Comparison of ENCODE assay signal across 8 cellular contexts in genomic region chr16:3046506-3047386, GRCh38. TPM values are rescaled to one million over a fixed set of nuclear protein-coding genes. Genes with fewer than 3 reads are reported as not detected.
DNase-seq lines count a peak whose midpoint lies in the region; ATAC-seq and TF ChIP-seq lines count a peak whose summit lies in the region.

TSS of gene MMP25 (plus strand) at chr16:3046561. CDS start at chr16:3046918, 357 bp downstream.

- H3K4me1 ChIP-seq in prostate gland (replicated peaks) = peaks cover 10% of the 10 kb centered on the region

- peaks cover 23% of the 10 kb centered on the region for H3K27me3 Mint-ChIP-seq in T-helper 1 cell treated with Interleukin-12 subunit alpha and Interleukin-12 subunit beta and Interleukin-4 antibody, amounts not matched to agents 30 μg/mL and 1 μg/mL, for 36 hours (ENCODE audit: low read depth)

- H3K4me1 Mint-ChIP-seq in T-helper 1 cell treated with Interleukin-12 subunit alpha and Interleukin-12 subunit beta and Interleukin-4 antibody, amounts not matched to agents 30 μg/mL and 1 μg/mL, for 36 hours (ENCODE audit: low read depth) = peaks cover 43% of the 10 kb centered on the region

- no peak for TF ChIP-seq POLR2A in prostate gland (IDR thresholded peaks at IDR 0.05)

- CTCF ChIA-PET in GM10248 (lab: Yijun Ruan, JAX) = interaction anchor here (1.6 to 8.9 kb wide), 7 partner anchors 12 to 103 kb away, joined by 4 to 140 read pairs (median 11); no protein-coding TSS in a partner anchor

- POLR2A ChIA-PET in GM10248 (lab: Yijun Ruan, JAX) = no interaction called here

- peak within 1 kb of the TSS; percentile 83 for H3K4me3 Mint-ChIP-seq in T-helper 1 cell treated with Interleukin-12 subunit alpha and Interleukin-12 subunit beta and Interleukin-4 antibody, amounts not matched to agents 30 μg/mL and 1 μg/mL, for 36 hours

- DNase-seq in GM10248 (ENCODE audit: extremely low spot score) = peak; percentile 45
- no peak for DNase-seq in foreskin fibroblast
- DNase-seq in prostate gland (ENCODE audit: low spot score) = no peak
- no peak for DNase-seq in HPDE6-E6E7 (ENCODE audit: extremely low spot score)
- DNase-seq in NCI-H1436 (lab: John Stamatoyannopoulos, UW) = no peak

- H3K36me3 Mint-ChIP-seq in T-helper 1 cell treated with Interleukin-12 subunit alpha and Interleukin-12 subunit beta and Interleukin-4 antibody, amounts not matched to agents 30 μg/mL and 1 μg/mL, for 36 hours (ENCODE audit: low read depth) = peaks cover 28% of the 10 kb centered on the region

- H3K4me3 ChIP-seq in foreskin fibroblast (ENCODE audit: low read depth in 1 of 2, low read length in 2 of 2) = peak within 1 kb of the TSS; percentile 39 to 48
- H3K4me3 ChIP-seq in prostate gland = peak within 1 kb of the TSS; percentile 25 to 43

- H3K27me3 ChIP-seq in prostate gland (replicated peaks; ENCODE audit: insufficient read depth) = peaks cover 2% of the 10 kb centered on the region

- H3K27ac ChIP-seq in prostate gland = peak within 1 kb of the TSS in 1 of 2 donors; percentile 16

- H3K27ac Mint-ChIP-seq in T-helper 1 cell treated with Interleukin-12 subunit alpha and Interleukin-12 subunit beta and Interleukin-4 antibody, amounts not matched to agents 30 μg/mL and 1 μg/mL, for 36 hours = peak within 1 kb of the TSS; percentile 87

- no peak for ATAC-seq in GM21528 (IDR thresholded peaks at IDR 0.05; ENCODE audit: low FRiP score, unreplicated experiment)
- ATAC-seq in GM19455 (IDR thresholded peaks at IDR 0.05; ENCODE audit: unreplicated experiment) = no peak

- no peaks in the 10 kb centered on the region for H3K9me3 Mint-ChIP-seq in T-helper 1 cell treated with Interleukin-12 subunit alpha and Interleukin-12 subunit beta and Interleukin-4 antibody, amounts not matched to agents 30 μg/mL and 1 μg/mL, for 36 hours

- WGBS in prostate gland = 3% methylated on average over 29 of the region's 75 CpGs

- no peak for TF ChIP-seq CTCF in GM10248 (IDR thresholded peaks at IDR 0.05; ENCODE audit: control extremely low read depth, extremely low read depth, low read depth, missing control alignments)
- no peak for TF ChIP-seq CTCF in foreskin fibroblast (IDR thresholded peaks at IDR 0.05; ENCODE audit: low read depth, low read length)
- no peak for TF ChIP-seq CTCF in prostate gland (IDR thresholded peaks at IDR 0.05)

- intact Hi-C loops in prostate gland (cut with DNase I) = no loop called here

- H3K36me3 ChIP-seq in prostate gland = no peaks in the 10 kb centered on the region

- H3K9me3 ChIP-seq in prostate gland = no peaks in the 10 kb centered on the region

RNA-seq across cellular contexts. Expression of gene MMP25, which starts in this region (rescaled TPM):
- 1 to 10 TPM in 1 of 2 donors, under 1 TPM in 1; 0.74 to 1.4 TPM for total RNA-seq in prostate gland
